ENCODE assay signal across 11 cellular contexts in genomic region chr16:74501484-74502479, GRCh38.
A peak's percentile ranks its signal among the peaks of the same experiment; 100 is the strongest.
DNase-seq lines count a peak whose midpoint lies in the region; ATAC-seq, FAIRE-seq and TF ChIP-seq lines count a peak whose summit lies in the region.
"Had no signal": no experiment of that assay in that cellular context is flagged by ENCODE, and none has a peak within 500 bp of the region (broad histone marks: within the 10 kb centered on the region; RNA-seq: fewer than 3 reads in every experiment).

No MANE protein-coding gene starts in this region.

- H3K27ac ChIP-seq in tibial artery = peak overlapping the region; percentile 19 to 43
- H3K27ac ChIP-seq: vagina had no signal

- no peak overlapping the region for H3K4me3 Mint-ChIP-seq in activated T-cell treated with anti-CD3 and anti-CD28 coated beads, Interleukin-2, amount 50 U/mL, for 24 hours
- H3K4me3 Mint-ChIP-seq: HFFc6 had no signal

- peaks cover 17% of the 10 kb centered on the region for H3K4me1 Mint-ChIP-seq in activated T-cell treated with anti-CD3 and anti-CD28 coated beads, Interleukin-2, amount 50 U/mL, for 24 hours (ENCODE audit: low read depth)

- no peaks in the 10 kb centered on the region for H3K9me3 Mint-ChIP-seq in activated T-cell treated with anti-CD3 and anti-CD28 coated beads, Interleukin-2, amount 50 U/mL, for 24 hours
- H3K9me3 Mint-ChIP-seq: HFFc6 had no signal

- peaks cover 48% of the 10 kb centered on the region for H3K36me3 Mint-ChIP-seq in activated T-cell treated with anti-CD3 and anti-CD28 coated beads, Interleukin-2, amount 50 U/mL, for 24 hours (ENCODE audit: low read depth)

- peak overlapping the region; percentile 76 for H3K27ac Mint-ChIP-seq in activated T-cell treated with anti-CD3 and anti-CD28 coated beads, Interleukin-2, amount 50 U/mL, for 24 hours
- H3K27ac Mint-ChIP-seq: HFFc6 had no signal

- in situ Hi-C loops in astrocyte of the cerebellum (cut with HindIII; ENCODE audit: low sequenced_read_pairs) = no loop called here

- no peak for FAIRE-seq in GM19239 (lab: Jason Lieb, UNC)
- FAIRE-seq: bronchial epithelial cell had no signal

- no peaks in the 10 kb centered on the region for H3K27me3 Mint-ChIP-seq in activated T-cell treated with anti-CD3 and anti-CD28 coated beads, Interleukin-2, amount 50 U/mL, for 24 hours

- intact Hi-C loops in tibial artery (cut with DNase I; ENCODE audit: low total_unique reads) = no loop called here

- TF ChIP-seq CTCF in astrocyte of the cerebellum (IDR thresholded peaks at IDR 0.05; ENCODE audit: low read depth, low read length, missing control alignments) = no peak
- no peak for TF ChIP-seq CTCF in tibial artery (IDR thresholded peaks at IDR 0.05)

- no peaks in the 10 kb centered on the region for H3K9me3 ChIP-seq in tibial artery
- H3K9me3 ChIP-seq: vagina had no signal

- H3K36me3 ChIP-seq in tibial artery = peaks cover 0 to 18% (median 5%) of the 10 kb centered on the region in 3 donors

- H3K4me3 ChIP-seq in astrocyte of the cerebellum (ENCODE audit: low read depth, low read length) = no peak overlapping the region
- no peak overlapping the region for H3K4me3 ChIP-seq in tibial artery
- H3K4me3 ChIP-seq: vagina had no signal

- peaks cover 0 to 21% (median 13%) of the 10 kb centered on the region in 4 donors for H3K4me1 ChIP-seq in tibial artery
- H3K4me1 ChIP-seq: vagina had no signal

- ATAC-seq in GM21737 (IDR thresholded peaks at IDR 0.05; ENCODE audit: unreplicated experiment) = no peak

- H3K27me3 ChIP-seq in tibial artery = no peaks in the 10 kb centered on the region
- H3K27me3 ChIP-seq: vagina had no signal

- no peak for DNase-seq in activated T-cell treated with anti-CD3 and anti-CD28 coated beads, Interleukin-2, amount 50 U/mL, for 24 hours
- no peak for DNase-seq in activated T-cell treated with anti-CD3 and anti-CD28 coated beads, Interleukin-2, amount 50 U/mL, for 1 hour
- DNase-seq in astrocyte of the cerebellum (ENCODE audit: low read depth) (peak; percentile 19), inferior parietal cortex (ENCODE audit: extremely low spot score) (peak; percentile 70), tibial artery (no peak), GM19239 (ENCODE audit: insufficient read length, low spot score) (no peak), AG08395 (ENCODE audit: low spot score) (no peak)
- DNase-seq: HFFc6 had no signal

Comparison
In these comparisons a context has a peak if more than half of its experiments do, and no peak if none do; other contexts are left out.
1. DNase-seq: peak in astrocyte of the cerebellum (single experiment) and inferior parietal cortex (single experiment); none in activated T-cell treated with anti-CD3 and anti-CD28 coated beads, Interleukin-2, amount 50 U/mL, for 24 hours (single experiment), activated T-cell treated with anti-CD3 and anti-CD28 coated beads, Interleukin-2, amount 50 U/mL, for 1 hour (single experiment), tibial artery (0 of 2), GM19239 (single experiment) and AG08395 (single experiment).